ENCODE assay signal across 8 cellular contexts in the genomic region with DNA sequence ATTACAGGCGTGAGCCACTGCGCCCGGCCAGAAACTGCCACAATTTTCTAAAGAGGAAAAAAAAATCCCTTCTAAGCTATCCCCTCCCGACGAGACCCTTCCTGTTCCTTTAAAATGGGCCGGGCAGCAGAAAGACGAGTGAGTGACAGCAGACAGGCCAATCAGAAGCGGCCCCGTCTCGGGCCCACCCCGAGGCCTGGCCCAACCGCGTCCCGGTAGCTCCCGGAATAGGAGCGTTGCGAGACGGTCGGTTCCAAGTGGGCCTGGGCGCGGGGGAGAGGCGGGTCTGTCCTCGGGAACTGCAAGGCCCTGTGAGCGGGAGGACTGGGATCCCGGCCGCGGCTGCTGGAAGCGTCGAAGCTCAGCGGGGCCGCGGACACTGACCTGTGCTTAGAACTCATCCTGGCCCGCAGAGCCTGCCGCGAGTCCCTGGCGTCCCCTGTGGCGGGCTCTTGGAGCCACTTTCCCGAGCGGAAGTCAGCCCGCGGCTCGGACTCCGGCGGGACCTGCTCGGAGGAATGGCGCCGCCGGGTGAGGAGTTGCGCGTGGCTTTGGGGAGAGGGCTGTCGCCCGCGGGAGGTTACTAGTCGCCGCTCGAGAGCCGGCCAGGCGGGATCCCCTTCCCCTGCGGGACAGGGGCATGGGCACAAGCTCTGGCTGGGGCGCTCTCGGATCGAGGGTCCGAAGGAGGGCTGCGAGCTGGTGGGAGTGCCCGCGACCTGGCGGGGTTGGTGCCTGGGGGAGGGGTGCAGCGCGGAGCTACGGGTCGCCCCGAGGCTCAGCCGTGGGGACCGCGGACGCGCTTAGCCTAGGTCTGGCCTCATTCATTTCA. TPM values are rescaled to one million over a fixed set of nuclear protein-coding genes. Genes with fewer than 3 reads are reported as not detected.
A peak's percentile ranks its signal among the peaks of the same experiment; 100 is the strongest.
DNase-seq lines count a peak whose midpoint lies in the region; ATAC-seq, FAIRE-seq and TF ChIP-seq lines count a peak whose summit lies in the region.

A gene (minus strand): TSS at position 710 of the 832 bp plus-strand sequence.
A gene (plus strand): TSS at position 492 of the 832 bp plus-strand sequence. CDS start 27 bp downstream, at position 519.

- no peak for FAIRE-seq in urothelium cell line (lab: Jason Lieb, UNC)

- H3K27ac ChIP-seq in right atrium auricular region (peak within 1 kb of the TSS; percentile 96 to 98), psoas muscle (peak within 1 kb of the TSS; percentile 99)

- no peaks in the 10 kb centered on the region for H3K27me3 ChIP-seq in right atrium auricular region
- H3K27me3 ChIP-seq in psoas muscle (ENCODE audit: insufficient read depth in 3 of 3, low read length in 2 of 3): no peaks in the 10 kb centered on the region

- H3K36me3 ChIP-seq in right atrium auricular region (peaks cover 1% of the 10 kb centered on the region), psoas muscle (ENCODE audit: insufficient read depth in 1 of 2, low read depth in 1 of 2) (peaks cover 0 to 4% of the 10 kb centered on the region in 2 donors)

- H3K4me1 ChIP-seq in right atrium auricular region (peaks cover 0 to 33% of the 10 kb centered on the region in 2 donors), psoas muscle (peaks cover 32% of the 10 kb centered on the region)

- ATAC-seq in GM18502 (IDR thresholded peaks at IDR 0.05; ENCODE audit: poor library complexity, unreplicated experiment): peak; percentile 90
- peak; percentile 80 for ATAC-seq in HG02943 (IDR thresholded peaks at IDR 0.05; ENCODE audit: low read depth, unreplicated experiment)
- peak; percentile 95 to 97 (median 96) for ATAC-seq in psoas muscle

- TF ChIP-seq CTCF in right atrium auricular region (IDR thresholded peaks at IDR 0.05): no peak
- TF ChIP-seq CTCF in psoas muscle (IDR thresholded peaks at IDR 0.05): peak; percentile 5

- no peaks in the 10 kb centered on the region for H3K9me3 ChIP-seq in right atrium auricular region
- no peaks in the 10 kb centered on the region for H3K9me3 ChIP-seq in psoas muscle

- WGBS in psoas muscle, 3 donors: 0% methylated on average over 68 to 77 of the region's 77 CpGs

- intact Hi-C loops in psoas muscle (cut with DNase I): no loop called here

- H3K4me3 ChIP-seq in right atrium auricular region: peak within 1 kb of the TSS; percentile 86 to 93
- peak within 1 kb of the TSS; percentile 87 for H3K4me3 ChIP-seq in psoas muscle

- peak; percentile 91 for DNase-seq in NCI-H187 (lab: John Stamatoyannopoulos, UW)
- peak; percentile 87 to 98 (median 93) for DNase-seq in T-helper 2 cell
- DNase-seq in anterior cingulate cortex (lab: John Stamatoyannopoulos, UW): peak; percentile 74 to 98 (median 96)
- peak; percentile 98 for DNase-seq in right atrium auricular region (ENCODE audit: low spot score)
- DNase-seq in psoas muscle: peak; percentile 98 to 99
- peak; percentile 98 for DNase-seq in urothelium cell line (ENCODE audit: low spot score)

RNA-seq across cellular contexts. Expression of the first gene that starts in this region (rescaled TPM):
- total RNA-seq in right atrium auricular region (1 to 10 TPM; 3.8 to 5.8 TPM), psoas muscle (1 to 10 TPM; 4.1 to 5.5 (median 4.8) TPM)
- 1 to 10 TPM in 2 of 3 donors, under 1 TPM in 1; 0.99 to 3.7 (median 3.4) TPM for polyA plus RNA-seq in psoas muscle

RNA-seq across cellular contexts. Expression of the second gene that starts in this region (rescaled TPM):
- total RNA-seq in right atrium auricular region (100 to 1,000 TPM; 126 to 129 TPM), psoas muscle (100 to 1,000 TPM in 1 of 4 donors, 10 to 100 TPM in 3; 66.4 to 129 (median 94.2) TPM)
- 100 to 1,000 TPM in 2 of 3 donors, 10 to 100 TPM in 1; 91.7 to 131 (median 113) TPM for polyA plus RNA-seq in psoas muscle

Comparison
In these comparisons a context has a peak if more than half of its experiments do, and no peak if none do; other contexts are left out.
1. Peak in every context shown above with its lines: DNase-seq, ATAC-seq, H3K4me3 ChIP-seq and H3K27ac ChIP-seq.